In genomic region chr12:132247718-132248438, GRCh38 we compare ENCODE assay signal across 16 cellular contexts.
DNase-seq lines count a peak whose midpoint lies in the region; ATAC-seq and TF ChIP-seq lines count a peak whose summit lies in the region.
"Had no signal": no experiment of that assay in that cellular context is flagged by ENCODE, and none has a peak within 500 bp of the region (broad histone marks: within the 10 kb centered on the region; RNA-seq: fewer than 3 reads in every experiment).

No MANE protein-coding gene starts in this region.

- peaks cover 0 to 5% of the 10 kb centered on the region in 2 donors for H3K27me3 Mint-ChIP-seq in natural killer cell treated with Interleukin-12 subunit alpha and Interleukin-12 subunit beta and Interleukin-15 and Interleukin-18, amount 100 ng/mL, for 72 hours
- H3K27me3 Mint-ChIP-seq in natural killer cell (ENCODE audit: low read depth in 2 of 2) = peaks cover 8 to 10% of the 10 kb centered on the region in 2 donors
- no peaks in the 10 kb centered on the region for H3K27me3 Mint-ChIP-seq in CD8-positive, alpha-beta T cell (ENCODE audit: low read depth)

- peak; percentile 58 for DNase-seq in natural killer cell treated with Interleukin-12 subunit alpha and Interleukin-12 subunit beta and Interleukin-15 and Interleukin-18, amount 100 ng/mL, for 72 hours (ENCODE audit: low spot score)
- no peak for DNase-seq in natural killer cell
- DNase-seq in posterior vena cava (ENCODE audit: low spot score) = peak; percentile 78
- DNase-seq in NCI-H748 (lab: John Stamatoyannopoulos, UW; ENCODE audit: unreplicated experiment) = no peak
- no peak for DNase-seq in NCI-H2196 (lab: John Stamatoyannopoulos, UW; ENCODE audit: unreplicated experiment)
- DNase-seq in CD8-positive, alpha-beta T cell = no peak
- DNase-seq: DMS79, KBM-7, NCI-H1417 treated with DMSO at 0.1 percent for 48 hours, NCI-H187 treated with DMSO at 0.1 percent for 48 hours, NCI-H226, NCI-H524, SIG-M5 had no signal

- no peaks in the 10 kb centered on the region for H3K36me3 Mint-ChIP-seq in natural killer cell treated with Interleukin-12 subunit alpha and Interleukin-12 subunit beta and Interleukin-15 and Interleukin-18, amount 100 ng/mL, for 72 hours
- no peaks in the 10 kb centered on the region for H3K36me3 Mint-ChIP-seq in natural killer cell
- H3K36me3 Mint-ChIP-seq in CD8-positive, alpha-beta T cell = no peaks in the 10 kb centered on the region

- H3K27ac ChIP-seq in CD8-positive, alpha-beta T cell (ENCODE audit: low read depth, low read length) = no peak overlapping the region
- H3K27ac ChIP-seq: A549 had no signal

- H3K9me3 ChIP-seq in CD8-positive, alpha-beta T cell (ENCODE audit: low read length) = no peaks in the 10 kb centered on the region
- H3K9me3 ChIP-seq: A549 had no signal

- H3K4me1 Mint-ChIP-seq in natural killer cell treated with Interleukin-12 subunit alpha and Interleukin-12 subunit beta and Interleukin-15 and Interleukin-18, amount 100 ng/mL, for 72 hours (ENCODE audit: low read depth in 2 of 2) = peaks cover 0 to 4% of the 10 kb centered on the region in 2 donors
- H3K4me1 Mint-ChIP-seq in natural killer cell = peaks cover 0 to 11% of the 10 kb centered on the region in 2 donors
- peaks cover 3% of the 10 kb centered on the region for H3K4me1 Mint-ChIP-seq in CD8-positive, alpha-beta T cell (ENCODE audit: low read depth)

- no peak overlapping the region for H3K27ac Mint-ChIP-seq in natural killer cell treated with Interleukin-12 subunit alpha and Interleukin-12 subunit beta and Interleukin-15 and Interleukin-18, amount 100 ng/mL, for 72 hours
- no peak overlapping the region for H3K27ac Mint-ChIP-seq in natural killer cell
- H3K27ac Mint-ChIP-seq in CD8-positive, alpha-beta T cell = no peak overlapping the region

- no peaks in the 10 kb centered on the region for H3K27me3 ChIP-seq in CD8-positive, alpha-beta T cell (ENCODE audit: insufficient read depth, low read length)

- POLR2A ChIA-PET in CD8-positive, alpha-beta T cell (lab: Charles Lee) = no interaction called here

- peak; percentile 14 to 30 for ATAC-seq in natural killer cell treated with Interleukin-12 subunit alpha and Interleukin-12 subunit beta and Interleukin-15 and Interleukin-18, amount 100 ng/mL, for 72 hours
- no peak for ATAC-seq in natural killer cell
- ATAC-seq in esophagus mucosa = peak; percentile 13
- no peak for ATAC-seq in CD8-positive, alpha-beta T cell
- ATAC-seq: HepG2 had no signal

- no peaks in the 10 kb centered on the region for H3K36me3 ChIP-seq in CD8-positive, alpha-beta T cell (ENCODE audit: insufficient read depth, low read length)

- no peak for TF ChIP-seq CTCF in natural killer cell (IDR thresholded peaks at IDR 0.05)
- no peak for TF ChIP-seq CTCF in CD8-positive, alpha-beta T cell (IDR thresholded peaks at IDR 0.05)

- no peaks in the 10 kb centered on the region for H3K4me1 ChIP-seq in CD8-positive, alpha-beta T cell (ENCODE audit: insufficient read depth, low read length)
- H3K4me1 ChIP-seq: A549 had no signal

- CTCF ChIA-PET in CD8-positive, alpha-beta T cell (lab: Charles Lee) = no interaction called here

- no peaks in the 10 kb centered on the region for H3K9me3 Mint-ChIP-seq in natural killer cell treated with Interleukin-12 subunit alpha and Interleukin-12 subunit beta and Interleukin-15 and Interleukin-18, amount 100 ng/mL, for 72 hours
- H3K9me3 Mint-ChIP-seq in natural killer cell = no peaks in the 10 kb centered on the region
- H3K9me3 Mint-ChIP-seq in CD8-positive, alpha-beta T cell = no peaks in the 10 kb centered on the region

- H3K4me3 Mint-ChIP-seq in natural killer cell treated with Interleukin-12 subunit alpha and Interleukin-12 subunit beta and Interleukin-15 and Interleukin-18, amount 100 ng/mL, for 72 hours = no peak overlapping the region
- no peak overlapping the region for H3K4me3 Mint-ChIP-seq in natural killer cell
- H3K4me3 Mint-ChIP-seq in CD8-positive, alpha-beta T cell = no peak overlapping the region

- no peak overlapping the region for H3K4me3 ChIP-seq in CD8-positive, alpha-beta T cell (ENCODE audit: low read depth, low read length)
- H3K4me3 ChIP-seq: A549 had no signal

- intact Hi-C loops in natural killer cell (cut with micrococcal nuclease) (no loop called here), posterior vena cava (cut with DNase I) (no loop called here)
- intact Hi-C loops in CD8-positive, alpha-beta T cell (cut with DNase I, micrococcal nuclease) = no loop called here

Comparison
In these comparisons a context has a peak if more than half of its experiments do, and no peak if none do; other contexts are left out.
1. ATAC-seq: peak in natural killer cell treated with Interleukin-12 subunit alpha and Interleukin-12 subunit beta and Interleukin-15 and Interleukin-18, amount 100 ng/mL, for 72 hours (2 of 2) and esophagus mucosa (single experiment); none in natural killer cell (0 of 3) and CD8-positive, alpha-beta T cell (single experiment).
2. DNase-seq: peak in natural killer cell treated with Interleukin-12 subunit alpha and Interleukin-12 subunit beta and Interleukin-15 and Interleukin-18, amount 100 ng/mL, for 72 hours (single experiment) and posterior vena cava (single experiment); none in natural killer cell (single experiment), NCI-H748 (single experiment), NCI-H2196 (single experiment) and CD8-positive, alpha-beta T cell (0 of 7).